ENCODE assay signal across 18 cellular contexts in the genomic region with DNA sequence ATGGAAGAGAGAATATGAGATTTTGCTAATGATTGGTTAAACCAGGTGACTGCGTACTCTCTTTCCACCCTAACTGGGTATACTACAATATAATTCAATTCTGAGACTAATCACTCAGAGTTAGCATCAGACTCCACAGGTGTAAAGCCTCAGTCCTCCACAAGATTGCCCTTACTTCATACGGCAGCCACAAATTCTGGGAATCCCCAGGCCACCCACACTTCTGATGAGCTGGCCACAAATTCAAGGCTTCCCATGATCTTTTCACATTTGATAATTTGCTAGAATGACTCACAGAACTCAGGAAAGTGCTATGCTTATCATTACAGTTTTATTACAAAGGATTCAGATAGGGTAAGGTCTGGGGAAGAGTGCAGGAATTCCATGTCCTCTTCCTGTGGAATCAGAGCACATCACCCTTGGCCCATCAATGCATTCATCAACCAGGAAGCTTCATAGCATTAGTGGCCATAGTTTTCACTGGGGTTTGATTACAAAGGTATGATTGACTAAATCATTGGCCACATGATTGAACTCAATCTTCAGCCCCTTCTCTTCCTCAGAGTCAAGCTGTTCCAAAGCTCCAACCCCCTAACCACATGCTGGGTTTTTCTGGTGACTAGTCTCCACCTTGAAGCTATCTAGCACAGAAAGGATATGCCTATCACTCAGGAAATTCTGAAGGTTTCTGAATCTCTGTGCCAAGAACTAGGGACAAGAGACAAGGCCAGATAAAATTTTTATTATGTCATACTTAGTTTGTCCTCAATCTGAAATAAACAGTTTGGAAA.
DNase-seq lines count a peak whose midpoint lies in the region; ATAC-seq lines count a peak whose summit lies in the region.
"Had no signal": no experiment of that assay in that cellular context is flagged by ENCODE, and none has a peak within 500 bp of the region (broad histone marks: within the 10 kb centered on the region; RNA-seq: fewer than 3 reads in every experiment).

No MANE protein-coding gene starts in this region.

- intact Hi-C loops in activated naive CD4-positive, alpha-beta T cell treated with anti-CD3 and anti-CD28 coated beads for 36 hours (cut with micrococcal nuclease): loop anchor here (1.0 to 5.0 kb wide), 4 partner anchors 39 to 979 kb away; a partner anchor contains a TSS
- intact Hi-C loops in left colon (cut with DNase I, micrococcal nuclease): no loop called here

- H3K27ac ChIP-seq in CD4-positive, CD25-positive, alpha-beta regulatory T cell (ENCODE audit: insufficient read depth, low read length, poor library complexity, severe bottlenecking): no peak overlapping the region
- H3K27ac ChIP-seq: thoracic aorta had no signal

- no peak overlapping the region for H3K4me3 ChIP-seq in CD4-positive, CD25-positive, alpha-beta regulatory T cell (ENCODE audit: low read depth, low read length)
- H3K4me3 ChIP-seq: thoracic aorta had no signal

- no peak for ATAC-seq in CD4-positive, CD25-positive, alpha-beta regulatory T cell (ENCODE audit: low read depth in 2 of 2)
- ATAC-seq in left colon (no peak), HG03280 (IDR thresholded peaks at IDR 0.05; ENCODE audit: unreplicated experiment) (no peak)
- ATAC-seq: HepG2, WTC11 had no signal

- DNase-seq in CD4-positive, CD25-positive, alpha-beta regulatory T cell: no peak
- DNase-seq in EL: peak; percentile 17
- peak; percentile 69 for DNase-seq in activated naive CD4-positive, alpha-beta T cell treated with anti-CD3 and anti-CD28 coated beads for 36 hours
- DNase-seq in stimulated activated CD4-positive, alpha-beta T cell treated with anti-CD3 and anti-CD28 coated beads, Interleukin-15, amount 100 ng/mL, for 48 hours (ENCODE audit: low read depth in 2 of 2): peak; percentile 10 to 42
- DNase-seq in ecto neural progenitor cell (ENCODE audit: low spot score): no peak
- no peak for DNase-seq in left colon
- DNase-seq: AML-193, Calu3, GDM1, NCI-H187 treated with DMSO at 0.1 percent for 48 hours, SHP77 treated with DMSO at 0.1 percent for 48 hours had no signal

- H3K4me1 Mint-ChIP-seq in CD4-positive, CD25-positive, alpha-beta regulatory T cell: peaks cover 16 to 68% (median 35%) of the 10 kb centered on the region in 4 donors
- peaks cover 59% of the 10 kb centered on the region for H3K4me1 Mint-ChIP-seq in activated naive CD4-positive, alpha-beta T cell treated with anti-CD3 and anti-CD28 coated beads for 36 hours (ENCODE audit: low read depth)
- H3K4me1 Mint-ChIP-seq: mesothelial cell of epicardium, WTC11 had no signal

- H3K36me3 ChIP-seq in CD4-positive, CD25-positive, alpha-beta regulatory T cell (ENCODE audit: control insufficient read depth, insufficient read depth, low read length): no peaks in the 10 kb centered on the region
- H3K36me3 ChIP-seq: thoracic aorta had no signal

- CTCF ChIA-PET in activated naive CD4-positive, alpha-beta T cell treated with anti-CD3 and anti-CD28 coated beads for 36 hours (lab: Charles Lee): interaction anchor here (0.6 to 1.4 kb wide), 2 partner anchors 35 to 39 kb away, joined by 3 to 7 read pairs; no protein-coding TSS in a partner anchor

- peaks cover 0 to 24% (median 5%) of the 10 kb centered on the region in 7 donors for H3K9me3 Mint-ChIP-seq in CD4-positive, CD25-positive, alpha-beta regulatory T cell
- no peaks in the 10 kb centered on the region for H3K9me3 Mint-ChIP-seq in activated naive CD4-positive, alpha-beta T cell treated with anti-CD3 and anti-CD28 coated beads for 36 hours
- H3K9me3 Mint-ChIP-seq: WTC11 had no signal

- peaks cover 31% of the 10 kb centered on the region for H3K4me1 ChIP-seq in CD4-positive, CD25-positive, alpha-beta regulatory T cell (ENCODE audit: control insufficient read depth, insufficient read depth, low read length, poor library complexity, severe bottlenecking)

- H3K9me3 ChIP-seq in CD4-positive, CD25-positive, alpha-beta regulatory T cell (ENCODE audit: control insufficient read depth in 2 of 2, low read length in 2 of 2): no peaks in the 10 kb centered on the region
- H3K9me3 ChIP-seq: thoracic aorta had no signal

- H3K27ac Mint-ChIP-seq in CD4-positive, CD25-positive, alpha-beta regulatory T cell: peak overlapping the region in 2 of 3 donors; percentile 27 to 44
- no peak overlapping the region for H3K27ac Mint-ChIP-seq in activated naive CD4-positive, alpha-beta T cell treated with anti-CD3 and anti-CD28 coated beads for 36 hours
- H3K27ac Mint-ChIP-seq: activated T-helper 1 cell treated with anti-CD3 and anti-CD28 coated beads, Interleukin-12 subunit alpha, Interleukin-12 subunit beta, Interleukin-2, Interleukin-4 antibody, amounts not matched to agents 30 ng/mL and 10 ng/mL and 1 ng/mL, durations not matched to agents 14 hours and 24 hours and 36 hours; mesothelial cell of epicardium; T-helper 1 cell treated with Interleukin-12 subunit alpha and Interleukin-12 subunit beta and Interleukin-4 antibody, amounts not matched to agents 30 μg/mL and 1 μg/mL, for 36 hours; WTC11 had no signal

- peaks cover 14% of the 10 kb centered on the region for H3K36me3 Mint-ChIP-seq in CD4-positive, CD25-positive, alpha-beta regulatory T cell
- no peaks in the 10 kb centered on the region for H3K36me3 Mint-ChIP-seq in activated naive CD4-positive, alpha-beta T cell treated with anti-CD3 and anti-CD28 coated beads for 36 hours (ENCODE audit: low read depth)
- H3K36me3 Mint-ChIP-seq: mesothelial cell of epicardium, WTC11 had no signal

- H3K4me3 Mint-ChIP-seq in CD4-positive, CD25-positive, alpha-beta regulatory T cell: no peak overlapping the region
- H3K4me3 Mint-ChIP-seq in activated naive CD4-positive, alpha-beta T cell treated with anti-CD3 and anti-CD28 coated beads for 36 hours: no peak overlapping the region
- H3K4me3 Mint-ChIP-seq: activated T-helper 1 cell treated with anti-CD3 and anti-CD28 coated beads, Interleukin-12 subunit alpha, Interleukin-12 subunit beta, Interleukin-2, Interleukin-4 antibody, amounts not matched to agents 30 ng/mL and 10 ng/mL and 1 ng/mL, durations not matched to agents 14 hours and 24 hours and 36 hours; mesothelial cell of epicardium; T-helper 1 cell treated with Interleukin-12 subunit alpha and Interleukin-12 subunit beta and Interleukin-4 antibody, amounts not matched to agents 30 μg/mL and 1 μg/mL, for 36 hours; WTC11 had no signal

- H3K27me3 ChIP-seq in CD4-positive, CD25-positive, alpha-beta regulatory T cell (ENCODE audit: control insufficient read depth, insufficient read depth, low read length): no peaks in the 10 kb centered on the region

- H3K27me3 Mint-ChIP-seq in CD4-positive, CD25-positive, alpha-beta regulatory T cell: no peaks in the 10 kb centered on the region
- no peaks in the 10 kb centered on the region for H3K27me3 Mint-ChIP-seq in activated naive CD4-positive, alpha-beta T cell treated with anti-CD3 and anti-CD28 coated beads for 36 hours (ENCODE audit: low read depth)

Comparison
In these comparisons a context has a peak if more than half of its experiments do, and no peak if none do; other contexts are left out.
1. DNase-seq: peak in EL (single experiment), activated naive CD4-positive, alpha-beta T cell treated with anti-CD3 and anti-CD28 coated beads for 36 hours (single experiment) and stimulated activated CD4-positive, alpha-beta T cell treated with anti-CD3 and anti-CD28 coated beads, Interleukin-15, amount 100 ng/mL, for 48 hours (2 of 2); none in CD4-positive, CD25-positive, alpha-beta regulatory T cell (0 of 3), ecto neural progenitor cell (single experiment) and left colon (0 of 2).